Comparison of ENCODE assay signal across 8 cellular contexts in genomic region chr19:47296036-47296435, GRCh38. TPM values are rescaled to one million over a fixed set of nuclear protein-coding genes. Genes with fewer than 3 reads are reported as not detected.
DNase-seq lines count a peak whose midpoint lies in the region; ATAC-seq and TF ChIP-seq lines count a peak whose summit lies in the region.

No MANE protein-coding gene starts in this region.

- POLR2A ChIA-PET in activated CD8-positive, alpha-beta T cell treated with anti-CD3 and anti-CD28 coated beads for 36 hours (lab: Charles Lee): interaction anchor here (0.9 kb wide), 1 partner anchor 130 kb away, joined by 3 read pairs; no protein-coding TSS in a partner anchor

- intact Hi-C loops in activated CD8-positive, alpha-beta T cell treated with anti-CD3 and anti-CD28 coated beads for 36 hours (cut with micrococcal nuclease): loop anchor here (5.0 kb wide), 1 partner anchor 96 kb away; no protein-coding TSS in a partner anchor

- DNase-seq in CMK (ENCODE audit: low read depth) (peak; percentile 70), HT-29 (ENCODE audit: low spot score) (peak; percentile 98), NCI-H82 treated with DMSO at 0.1 percent for 48 hours (lab: John Stamatoyannopoulos, UW; ENCODE audit: unreplicated experiment) (peak; percentile 59), memory B cell (ENCODE audit: low spot score in 2 of 2) (peak; percentile 82 to 87)
- peak; percentile 89 for DNase-seq in activated CD8-positive, alpha-beta T cell treated with anti-CD3 and anti-CD28 coated beads for 36 hours
- peak; percentile 66 for DNase-seq in effector CD8-positive, alpha-beta T cell (lab: John Stamatoyannopoulos, UW)
- peak; percentile 44 to 63 for DNase-seq in stimulated activated CD8-positive, alpha-beta memory T cell treated with anti-CD3 and anti-CD28 coated beads, Interleukin-2, amount 100 ng/mL, for 1 hour (ENCODE audit: low read depth in 2 of 2)

- ATAC-seq in activated CD8-positive, alpha-beta T cell treated with anti-CD3 and anti-CD28 coated beads for 36 hours: peak; percentile 97
- ATAC-seq in memory B cell (ENCODE audit: low read depth) (peak; percentile 92), GM21723 (IDR thresholded peaks at IDR 0.05; ENCODE audit: unreplicated experiment) (no peak)

- H3K9me3 Mint-ChIP-seq in activated CD8-positive, alpha-beta T cell treated with anti-CD3 and anti-CD28 coated beads for 36 hours: no peaks in the 10 kb centered on the region
- H3K9me3 Mint-ChIP-seq in memory B cell: no peaks in the 10 kb centered on the region

- CTCF ChIA-PET in activated CD8-positive, alpha-beta T cell treated with anti-CD3 and anti-CD28 coated beads for 36 hours (lab: Charles Lee): interaction anchor here (0.8 to 4.9 kb wide), 10 partner anchors 9 to 132 kb away, joined by 3 to 32 read pairs (median 8); partner anchors contain the start of genes C5AR1, DHX34 and INAFM1

- H3K36me3 Mint-ChIP-seq in activated CD8-positive, alpha-beta T cell treated with anti-CD3 and anti-CD28 coated beads for 36 hours (ENCODE audit: low read depth): peaks cover 3% of the 10 kb centered on the region
- no peaks in the 10 kb centered on the region for H3K36me3 Mint-ChIP-seq in memory B cell

- no peaks in the 10 kb centered on the region for H3K27me3 Mint-ChIP-seq in activated CD8-positive, alpha-beta T cell treated with anti-CD3 and anti-CD28 coated beads for 36 hours
- H3K27me3 Mint-ChIP-seq in memory B cell: peaks cover 6% of the 10 kb centered on the region

- no peak overlapping the region for H3K27ac Mint-ChIP-seq in activated CD8-positive, alpha-beta T cell treated with anti-CD3 and anti-CD28 coated beads for 36 hours
- H3K27ac Mint-ChIP-seq in memory B cell: no peak overlapping the region

- peak; percentile 78 for TF ChIP-seq CTCF in activated CD8-positive, alpha-beta T cell treated with anti-CD3 and anti-CD28 coated beads for 36 hours (IDR thresholded peaks at IDR 0.05)

- H3K4me1 Mint-ChIP-seq in activated CD8-positive, alpha-beta T cell treated with anti-CD3 and anti-CD28 coated beads for 36 hours (ENCODE audit: low read depth): peaks cover 4% of the 10 kb centered on the region
- peaks cover 13% of the 10 kb centered on the region for H3K4me1 Mint-ChIP-seq in memory B cell

- H3K4me3 Mint-ChIP-seq in activated CD8-positive, alpha-beta T cell treated with anti-CD3 and anti-CD28 coated beads for 36 hours: no peak overlapping the region
- no peak overlapping the region for H3K4me3 Mint-ChIP-seq in memory B cell

RNA-seq across cellular contexts. Expression of gene C5AR1, which starts 13.6 kb away (rescaled TPM):
- 0.13 and 0.28 TPM in 2 replicates for total RNA-seq in HT-29 (2014; rRNA removed; shearing (Covaris generic))
- total RNA-seq in activated CD8-positive, alpha-beta T cell treated with anti-CD3 and anti-CD28 coated beads for 36 hours: 1 to 10 TPM in 1 of 2 experiments, under 1 TPM in 1; 0.65 to 2.2 TPM

RNA-seq across cellular contexts. Expression of gene INAFM1, which starts 21.4 kb away (rescaled TPM):
- total RNA-seq in HT-29 (2014; rRNA removed; shearing (Covaris generic)): 20.2 and 22.0 TPM in 2 replicates
- total RNA-seq in activated CD8-positive, alpha-beta T cell treated with anti-CD3 and anti-CD28 coated beads for 36 hours: 10 to 100 TPM; 11.4 to 12.7 TPM

RNA-seq across cellular contexts. Expression of gene C5AR2, which starts 35.9 kb away (rescaled TPM):
- total RNA-seq in HT-29 (2014; rRNA removed; shearing (Covaris generic)): not detected in 2 replicates
- under 1 TPM in 1 of 2 experiments, not detected in 1; 0.18 TPM for total RNA-seq in activated CD8-positive, alpha-beta T cell treated with anti-CD3 and anti-CD28 coated beads for 36 hours

RNA-seq across cellular contexts. Expression of gene CCDC9, which starts 39.7 kb away (rescaled TPM):
- total RNA-seq in HT-29 (2014; rRNA removed; shearing (Covaris generic)): 19.8 and 34.8 TPM in 2 replicates
- total RNA-seq in activated CD8-positive, alpha-beta T cell treated with anti-CD3 and anti-CD28 coated beads for 36 hours: 10 to 100 TPM; 24.4 to 27.0 TPM

RNA-seq across cellular contexts. Expression of gene DHX34, which starts 53.1 kb away (rescaled TPM):
- total RNA-seq in HT-29 (2014; rRNA removed; shearing (Covaris generic)): 85.4 and 88.4 TPM in 2 replicates
- 10 to 100 TPM; 14.2 to 14.9 TPM for total RNA-seq in activated CD8-positive, alpha-beta T cell treated with anti-CD3 and anti-CD28 coated beads for 36 hours
